In the genomic region with DNA sequence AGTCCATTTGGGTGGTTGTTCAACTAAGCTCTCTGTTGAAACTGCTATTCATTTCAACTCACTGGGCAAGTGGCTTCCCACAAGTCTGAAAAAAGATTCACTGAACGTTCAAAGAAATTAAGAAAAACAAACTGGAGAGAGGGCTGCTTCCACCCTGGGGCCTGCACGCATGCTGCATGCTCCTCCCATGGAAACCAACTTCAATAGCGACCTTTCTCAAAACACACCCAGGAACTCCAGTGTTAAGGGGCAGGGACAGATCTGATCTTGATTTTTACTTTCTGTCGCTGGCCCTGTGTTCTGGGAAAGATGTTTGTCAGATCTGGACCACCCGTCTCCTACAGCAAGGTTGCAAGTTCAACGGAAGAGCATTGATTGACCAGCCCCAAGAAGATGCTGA, we compare ENCODE assay signal across 29 cellular contexts.
"Had no signal": no experiment of that assay in that cellular context is flagged by ENCODE, and none has a peak within 500 bp of the region (broad histone marks: within the 10 kb centered on the region; RNA-seq: fewer than 3 reads in every experiment).

No MANE protein-coding gene starts in this region.

- H3K4me3 Mint-ChIP-seq: activated CD4-positive, alpha-beta memory T cell treated with anti-CD3 and anti-CD28 coated beads, Interleukin-2, amount 10 ng/mL, durations not matched to agents 7 days and 5 days; activated CD4-positive, alpha-beta T cell treated with anti-CD3 and anti-CD28 coated beads, Interleukin-2, amount 10 ng/mL, durations not matched to agents 7 days and 5 days; activated T-cell treated with anti-CD3 and anti-CD28 coated beads, Interleukin-2, amount 50 U/mL, for 24 hours; activated T-helper 17 cell treated with anti-CD3 and anti-CD28 coated beads, Interleukin-2, amount 50 U/mL, for 72 hours; central memory CD8-positive, alpha-beta T cell; natural killer cell treated with Interleukin-12 subunit alpha and Interleukin-12 subunit beta and Interleukin-15 and Interleukin-18, amount 100 ng/mL, for 72 hours; stimulated activated naive CD8-positive, alpha-beta T cell treated with anti-CD3 and anti-CD28 coated beads, Interleukin-15, amount 100 ng/mL, for 72 hours had no signal

- H3K9me3 ChIP-seq: esophagus squamous epithelium, gastrocnemius medialis, left ventricle myocardium inferior, mucosa of descending colon, thyroid gland had no signal

- H3K36me3 ChIP-seq: esophagus squamous epithelium, gastrocnemius medialis, left ventricle myocardium inferior, thyroid gland had no signal

- H3K4me3 ChIP-seq: esophagus squamous epithelium, gastrocnemius medialis, left ventricle myocardium inferior, lung, mucosa of descending colon, thyroid gland had no signal

- H3K4me1 Mint-ChIP-seq: activated T-helper 17 cell treated with anti-CD3 and anti-CD28 coated beads, Interleukin-2, amount 50 U/mL, for 72 hours; central memory CD8-positive, alpha-beta T cell had no signal

- H3K9me3 Mint-ChIP-seq: activated CD4-positive, alpha-beta memory T cell treated with anti-CD3 and anti-CD28 coated beads, Interleukin-2, amount 10 ng/mL, durations not matched to agents 7 days and 5 days; activated CD4-positive, alpha-beta T cell treated with anti-CD3 and anti-CD28 coated beads, Interleukin-2, amount 10 ng/mL, durations not matched to agents 7 days and 5 days; activated T-cell treated with anti-CD3 and anti-CD28 coated beads, Interleukin-2, amount 50 U/mL, for 24 hours; activated T-helper 17 cell treated with anti-CD3 and anti-CD28 coated beads, Interleukin-2, amount 50 U/mL, for 72 hours; central memory CD8-positive, alpha-beta T cell; natural killer cell treated with Interleukin-12 subunit alpha and Interleukin-12 subunit beta and Interleukin-15 and Interleukin-18, amount 100 ng/mL, for 72 hours; stimulated activated naive CD8-positive, alpha-beta T cell treated with anti-CD3 and anti-CD28 coated beads, Interleukin-15, amount 100 ng/mL, for 72 hours had no signal

- H3K27ac ChIP-seq: epithelial cell of prostate, gastrocnemius medialis, left ventricle myocardium inferior, thyroid gland had no signal

- FAIRE-seq: bronchial epithelial cell, colon, endometrium, islet of Langerhans had no signal

- H3K27me3 Mint-ChIP-seq: activated CD4-positive, alpha-beta T cell treated with anti-CD3 and anti-CD28 coated beads, Interleukin-2, amount 10 ng/mL, durations not matched to agents 7 days and 5 days had no signal

- H3K36me3 Mint-ChIP-seq: natural killer cell treated with Interleukin-12 subunit alpha and Interleukin-12 subunit beta and Interleukin-15 and Interleukin-18, amount 100 ng/mL, for 72 hours had no signal

- H3K27me3 ChIP-seq: esophagus squamous epithelium, thyroid gland had no signal

- DNase-seq: activated CD4-positive, alpha-beta memory T cell treated with anti-CD3 and anti-CD28 coated beads, Interleukin-2, amount 10 ng/mL, durations not matched to agents 7 days and 5 days; activated CD4-positive, alpha-beta T cell treated with anti-CD3 and anti-CD28 coated beads for 1 hour; activated CD4-positive, alpha-beta T cell treated with anti-CD3 and anti-CD28 coated beads, Interleukin-2, amount 10 ng/mL, durations not matched to agents 7 days and 5 days; activated CD8-positive, alpha-beta memory T cell treated with anti-CD3 and anti-CD28 coated beads, Interleukin-2, amount 50 U/mL, for 48 hours; activated gamma-delta T cell treated with Interleukin-2 at 50 U/mL for 16 hours; activated naive CD4-positive, alpha-beta T cell treated with anti-CD3 and anti-CD28 coated beads, Interleukin-2, amount 50 U/mL, for 16 hours; activated T-cell treated with anti-CD3 and anti-CD28 coated beads, Interleukin-2, amount 50 U/mL, for 24 hours; amniotic stem cell; dermis blood vessel endothelial cell; effector CD4-positive, alpha-beta T cell; esophagus squamous epithelium; gastrocnemius medialis; glutamatergic neuron; left ventricle myocardium inferior; mesendoderm; mucosa of descending colon; stimulated activated CD4-positive, alpha-beta T cell treated with anti-CD3 and anti-CD28 coated beads, Interleukin-4, amount 100 ng/mL, for 1 hour; stimulated activated naive CD8-positive, alpha-beta T cell treated with anti-CD3 and anti-CD28 coated beads, Interleukin-15, amount 100 ng/mL, for 72 hours; T-helper 2 cell had no signal

- ATAC-seq: activated T-helper 17 cell treated with anti-CD3 and anti-CD28 coated beads, Interleukin-2, amount 50 U/mL, for 72 hours; gastrocnemius medialis; mucosa of descending colon; natural killer cell treated with Interleukin-12 subunit alpha and Interleukin-12 subunit beta and Interleukin-15 and Interleukin-18, amount 100 ng/mL, for 72 hours; stimulated activated naive CD8-positive, alpha-beta T cell treated with anti-CD3 and anti-CD28 coated beads, Interleukin-15, amount 100 ng/mL, for 72 hours had no signal

- H3K4me1 ChIP-seq: gastrocnemius medialis, left ventricle myocardium inferior had no signal

- H3K27ac Mint-ChIP-seq: activated CD4-positive, alpha-beta memory T cell treated with anti-CD3 and anti-CD28 coated beads, Interleukin-2, amount 10 ng/mL, durations not matched to agents 7 days and 5 days; activated CD4-positive, alpha-beta T cell treated with anti-CD3 and anti-CD28 coated beads, Interleukin-2, amount 10 ng/mL, durations not matched to agents 7 days and 5 days; activated T-cell treated with anti-CD3 and anti-CD28 coated beads, Interleukin-2, amount 50 U/mL, for 24 hours; activated T-helper 17 cell treated with anti-CD3 and anti-CD28 coated beads, Interleukin-2, amount 50 U/mL, for 72 hours; natural killer cell treated with Interleukin-12 subunit alpha and Interleukin-12 subunit beta and Interleukin-15 and Interleukin-18, amount 100 ng/mL, for 72 hours; stimulated activated naive CD8-positive, alpha-beta T cell treated with anti-CD3 and anti-CD28 coated beads, Interleukin-15, amount 100 ng/mL, for 72 hours had no signal
